1 cellular context compared by ENCODE assay signal in the genomic region with DNA sequence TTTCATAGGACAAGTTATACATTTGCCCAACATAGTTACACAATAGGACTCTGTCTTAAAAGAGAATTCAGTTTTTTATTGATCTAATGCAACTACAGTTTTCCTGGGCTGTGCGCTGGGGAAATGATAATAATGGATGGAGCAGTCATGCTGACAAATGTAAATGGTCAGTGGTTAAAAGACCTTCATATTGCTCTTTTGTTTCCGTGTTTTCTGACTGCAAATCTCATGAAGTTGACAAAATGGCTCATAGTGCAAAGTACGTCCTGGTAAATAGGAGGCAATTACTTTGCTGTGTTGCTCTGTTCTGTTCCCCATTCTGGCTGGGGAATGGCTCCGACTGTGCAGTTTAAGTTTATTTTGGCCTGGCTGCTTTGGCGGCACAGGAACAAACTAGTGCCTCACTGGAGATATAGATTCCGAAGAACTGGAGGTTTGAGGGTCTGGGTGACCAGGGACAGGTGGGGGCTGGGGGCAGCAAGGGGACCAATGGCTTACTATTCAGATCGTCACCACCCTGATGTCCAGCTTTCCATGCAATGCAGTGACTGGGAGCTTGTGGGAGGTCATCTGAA.
TF ChIP-seq lines count a peak whose summit lies in the region.

No MANE protein-coding gene starts in this region.

TF ChIP-seq in liver, 16 proteins besides CTCF, POLR2A, EP300 and RAD21 (continued from another document):
- TF ChIP-seq, protein P1, sequence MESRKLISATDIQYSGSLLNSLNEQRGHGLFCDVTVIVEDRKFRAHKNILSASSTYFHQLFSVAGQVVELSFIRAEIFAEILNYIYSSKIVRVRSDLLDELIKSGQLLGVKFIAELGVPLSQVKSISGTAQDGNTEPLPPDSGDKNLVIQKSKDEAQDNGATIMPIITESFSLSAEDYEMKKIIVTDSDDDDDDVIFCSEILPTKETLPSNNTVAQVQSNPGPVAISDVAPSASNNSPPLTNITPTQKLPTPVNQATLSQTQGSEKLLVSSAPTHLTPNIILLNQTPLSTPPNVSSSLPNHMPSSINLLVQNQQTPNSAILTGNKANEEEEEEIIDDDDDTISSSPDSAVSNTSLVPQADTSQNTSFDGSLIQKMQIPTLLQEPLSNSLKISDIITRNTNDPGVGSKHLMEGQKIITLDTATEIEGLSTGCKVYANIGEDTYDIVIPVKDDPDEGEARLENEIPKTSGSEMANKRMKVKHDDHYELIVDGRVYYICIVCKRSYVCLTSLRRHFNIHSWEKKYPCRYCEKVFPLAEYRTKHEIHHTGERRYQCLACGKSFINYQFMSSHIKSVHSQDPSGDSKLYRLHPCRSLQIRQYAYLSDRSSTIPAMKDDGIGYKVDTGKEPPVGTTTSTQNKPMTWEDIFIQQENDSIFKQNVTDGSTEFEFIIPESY (IDR thresholded peaks at IDR 0.05), result no peak
- TF ChIP-seq, protein P2, sequence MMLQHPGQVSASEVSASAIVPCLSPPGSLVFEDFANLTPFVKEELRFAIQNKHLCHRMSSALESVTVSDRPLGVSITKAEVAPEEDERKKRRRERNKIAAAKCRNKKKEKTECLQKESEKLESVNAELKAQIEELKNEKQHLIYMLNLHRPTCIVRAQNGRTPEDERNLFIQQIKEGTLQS (IDR thresholded peaks at IDR 0.05), result no peak
- TF ChIP-seq NR2F2 (IDR thresholded peaks at IDR 0.05), result no peak
- TF ChIP-seq JUND (IDR thresholded peaks at IDR 0.05), result no peak
- TF ChIP-seq YY1 (IDR thresholded peaks at IDR 0.05), result peak; percentile 57
